Comparison of ENCODE assay signal across 7 cellular contexts in the genomic region with DNA sequence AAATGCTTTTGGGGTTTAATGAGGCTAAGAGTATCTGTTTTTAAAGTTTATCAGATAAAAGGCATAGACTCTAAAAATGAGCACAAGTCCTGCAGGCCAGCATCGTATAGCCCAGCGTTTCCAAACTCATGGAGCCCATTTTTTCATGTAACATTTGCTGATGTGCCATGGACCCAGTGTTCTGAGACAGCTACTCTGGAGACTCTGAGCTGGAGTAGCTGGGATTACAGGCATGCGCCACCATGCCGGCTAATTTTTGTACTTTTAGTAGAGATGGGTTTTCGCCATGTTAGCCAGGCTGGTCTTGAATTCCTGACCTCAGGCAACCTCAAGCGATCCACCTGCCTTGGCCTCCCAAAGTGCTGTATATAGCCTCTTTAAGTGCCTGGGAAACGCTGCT.
"Had no signal": no experiment of that assay in that cellular context is flagged by ENCODE, and none has a peak within 500 bp of the region (broad histone marks: within the 10 kb centered on the region; RNA-seq: fewer than 3 reads in every experiment).

No MANE protein-coding gene starts in this region.

- DNase-seq: H9, HCEC 1CT, HFFc6 had no signal

- H2AFZ ChIP-seq: GM23338 had no signal

- H3K4me2 ChIP-seq: GM23338 had no signal

- H3K27me3 Mint-ChIP-seq: IgD-negative memory B cell had no signal

- ATAC-seq: GM23338, HepG2 had no signal

- H3K4me3 Mint-ChIP-seq: GM23338, H9, HFFc6 had no signal

- H3K9me3 Mint-ChIP-seq: H9, HFFc6 had no signal

- H3K27ac Mint-ChIP-seq: GM23338, H9, HFFc6, IgD-negative memory B cell had no signal

- H3K4me3 ChIP-seq: GM23338 had no signal

- H3K27ac ChIP-seq: HL-60 had no signal
